ENCODE assay signal across 18 cellular contexts in genomic region chr10:45471531-45472310, GRCh38.
A peak's percentile ranks its signal among the peaks of the same experiment; 100 is the strongest.
DNase-seq lines count a peak whose midpoint lies in the region; ATAC-seq and TF ChIP-seq lines count a peak whose summit lies in the region.
"Had no signal": no experiment of that assay in that cellular context is flagged by ENCODE, and none has a peak within 500 bp of the region (broad histone marks: within the 10 kb centered on the region; RNA-seq: fewer than 3 reads in every experiment).

No MANE protein-coding gene starts in this region.

- H3K36me3 ChIP-seq in endodermal cell (ENCODE audit: control insufficient read depth, insufficient read depth, low read length) (no peaks in the 10 kb centered on the region), mesenchymal stem cell (ENCODE audit: control insufficient read depth in 1 of 2, insufficient read depth in 2 of 2, low read depth in 1 of 2, low read length in 2 of 2) (no peaks in the 10 kb centered on the region)
- H3K36me3 ChIP-seq: stomach had no signal

- H3K36me3 Mint-ChIP-seq in activated naive CD8-positive, alpha-beta T cell treated with anti-CD3 and anti-CD28 coated beads, Interleukin-2, amount 50 U/mL, for 24 hours (ENCODE audit: low read depth), result peaks cover 6% of the 10 kb centered on the region
- peaks cover 5% of the 10 kb centered on the region for H3K36me3 Mint-ChIP-seq in activated naive CD8-positive, alpha-beta T cell treated with anti-CD3 and anti-CD28 coated beads for 36 hours
- H3K36me3 Mint-ChIP-seq in endodermal cell (ENCODE audit: low read depth), result no peaks in the 10 kb centered on the region

- H3K4me3 ChIP-seq in endodermal cell (ENCODE audit: low read length) (no peak overlapping the region), mesenchymal stem cell (ENCODE audit: insufficient read depth in 1 of 2, low read depth in 1 of 2, low read length in 2 of 2) (no peak overlapping the region)
- H3K4me3 ChIP-seq: PC-9, stomach had no signal

- H2AFZ ChIP-seq in mesenchymal stem cell (ENCODE audit: low read depth, low read length), result no peak overlapping the region
- H2AFZ ChIP-seq: PC-9 had no signal

- TF ChIP-seq CTCF in endodermal cell (conservative IDR thresholded peaks at IDR 0.05), result no peak

- H3K9me3 ChIP-seq in endodermal cell (ENCODE audit: control insufficient read depth, low read length) (no peaks in the 10 kb centered on the region), mesenchymal stem cell (ENCODE audit: control insufficient read depth, low read length) (peaks cover 1% of the 10 kb centered on the region)

- peak overlapping the region; percentile 48 for H4K8ac ChIP-seq in mesenchymal stem cell (ENCODE audit: low read length)

- H2BK120ac ChIP-seq in mesenchymal stem cell (ENCODE audit: low read depth, low read length), result no peak overlapping the region

- intact Hi-C loops in Right ventricle myocardium superior (cut with DNase I), result no loop called here

- no peak overlapping the region for H3K14ac ChIP-seq in mesenchymal stem cell (ENCODE audit: low read length in 2 of 2)

- H3K4me1 Mint-ChIP-seq in activated naive CD8-positive, alpha-beta T cell treated with anti-CD3 and anti-CD28 coated beads, Interleukin-2, amount 50 U/mL, for 24 hours, result peaks cover 32% of the 10 kb centered on the region
- peaks cover 22% of the 10 kb centered on the region for H3K4me1 Mint-ChIP-seq in activated naive CD8-positive, alpha-beta T cell treated with anti-CD3 and anti-CD28 coated beads for 36 hours
- peaks cover 16% of the 10 kb centered on the region for H3K4me1 Mint-ChIP-seq in endodermal cell

- H2AK5ac ChIP-seq in mesenchymal stem cell (ENCODE audit: low read length, severe bottlenecking), result no peak overlapping the region

- no peak for ATAC-seq in activated naive CD8-positive, alpha-beta T cell treated with anti-CD3 and anti-CD28 coated beads, Interleukin-2, amount 50 U/mL, for 24 hours
- no peak for ATAC-seq in Right ventricle myocardium superior (ENCODE audit: poor library complexity)

- H3K27ac Mint-ChIP-seq in activated naive CD8-positive, alpha-beta T cell treated with anti-CD3 and anti-CD28 coated beads, Interleukin-2, amount 50 U/mL, for 24 hours, result peak overlapping the region; percentile 20
- H3K27ac Mint-ChIP-seq in activated naive CD8-positive, alpha-beta T cell treated with anti-CD3 and anti-CD28 coated beads for 36 hours, result no peak overlapping the region
- H3K27ac Mint-ChIP-seq in endodermal cell, result peak overlapping the region; percentile 89

- H3K4me1 ChIP-seq in endodermal cell (ENCODE audit: control insufficient read depth, insufficient read depth, low read length) (no peaks in the 10 kb centered on the region), mesenchymal stem cell (ENCODE audit: control insufficient read depth, insufficient read depth, low read depth, low read length) (peaks cover 3% of the 10 kb centered on the region)

- H3K23ac ChIP-seq in mesenchymal stem cell (ENCODE audit: low read length in 2 of 2), result peak overlapping the region in 1 of 2 experiments; percentile 38

- H2BK15ac ChIP-seq in mesenchymal stem cell (ENCODE audit: low read depth, poor library complexity, severe bottlenecking), result no peak overlapping the region

- no peak overlapping the region for H3K4me3 Mint-ChIP-seq in activated naive CD8-positive, alpha-beta T cell treated with anti-CD3 and anti-CD28 coated beads, Interleukin-2, amount 50 U/mL, for 24 hours
- H3K4me3 Mint-ChIP-seq in activated naive CD8-positive, alpha-beta T cell treated with anti-CD3 and anti-CD28 coated beads for 36 hours, result no peak overlapping the region
- H3K4me3 Mint-ChIP-seq in endodermal cell, result no peak overlapping the region
- H3K4me3 Mint-ChIP-seq: activated T-cell treated with anti-CD3 and anti-CD28 coated beads, Interleukin-2, amount 50 U/mL, for 4 hours had no signal

- peak overlapping the region in 1 of 2 experiments; percentile 48 for H2BK12ac ChIP-seq in mesenchymal stem cell (ENCODE audit: low read length in 2 of 2)

- 90 to 94% methylated on average over 5 to 8 of the region's 8 CpGs for WGBS in endodermal cell (ENCODE audit: insufficient coverage in 1 of 2, insufficient read length in 1 of 2), 2 experiments
- 83% methylated on average over 8 of the region's 8 CpGs for WGBS in mesenchymal stem cell

- no peak for DNase-seq in activated naive CD8-positive, alpha-beta T cell treated with anti-CD3 and anti-CD28 coated beads, Interleukin-2, amount 50 U/mL, for 24 hours
- no peak for DNase-seq in activated naive CD8-positive, alpha-beta T cell treated with anti-CD3 and anti-CD28 coated beads for 36 hours
- DNase-seq in endodermal cell (peak; percentile 82), mesenchymal stem cell (no peak), substantia nigra (lab: John Stamatoyannopoulos, UW) (no peak), NCI-H187 treated with DMSO at 0.1 percent for 48 hours (lab: John Stamatoyannopoulos, UW) (no peak), Right ventricle myocardium superior (no peak)
- no peak for DNase-seq in stimulated activated CD4-positive, alpha-beta T cell treated with anti-CD3 and anti-CD28 coated beads, Interleukin-4, amount 100 ng/mL, for 1 hour
- DNase-seq: activated CD4-positive, CD25-positive, alpha-beta regulatory T cell treated with anti-CD3 and anti-CD28 coated beads, Interleukin-2, amount 50 U/mL, for 72 hours; activated T-cell treated with anti-CD3 and anti-CD28 coated beads, Interleukin-2, amount 50 U/mL, for 4 hours; amniotic stem cell; dermis blood vessel endothelial cell; NCI-H1694; NCI-H510A treated with DMSO at 0.1 percent for 48 hours; PC-9; right cardiac atrium; stomach; SW 1271 had no signal

- H3K27me3 ChIP-seq in endodermal cell (ENCODE audit: control insufficient read depth, insufficient read depth, low read length, poor library complexity, severe bottlenecking), result no peaks in the 10 kb centered on the region
- H3K27me3 ChIP-seq in mesenchymal stem cell (ENCODE audit: control insufficient read depth in 1 of 2, insufficient read depth in 1 of 2, low read length in 2 of 2), result no peaks in the 10 kb centered on the region
- H3K27me3 ChIP-seq: stomach had no signal

- no peak overlapping the region for H3K9ac ChIP-seq in endodermal cell (ENCODE audit: extremely low read depth, low read length, poor library complexity, severe bottlenecking)
- H3K9ac ChIP-seq in mesenchymal stem cell (ENCODE audit: low read length), result no peak overlapping the region

- no peak overlapping the region for H2BK5ac ChIP-seq in mesenchymal stem cell (ENCODE audit: low read depth, low read length, poor library complexity, severe bottlenecking)

- H3K79me1 ChIP-seq in mesenchymal stem cell (replicated peaks; ENCODE audit: low read length, poor library complexity, severe bottlenecking), result peaks cover 36% of the 10 kb centered on the region

- peak overlapping the region; percentile 11 to 37 for H3K18ac ChIP-seq in mesenchymal stem cell (ENCODE audit: low read depth in 1 of 2, low read length in 2 of 2)

- H4K91ac ChIP-seq in mesenchymal stem cell (ENCODE audit: low read length), result peak overlapping the region; percentile 53

- H3K4me2 ChIP-seq in mesenchymal stem cell (ENCODE audit: low read length, poor library complexity, severe bottlenecking), result no peak overlapping the region
- H3K4me2 ChIP-seq: PC-9 had no signal

- peaks cover 7% of the 10 kb centered on the region for H3K9me3 Mint-ChIP-seq in activated naive CD8-positive, alpha-beta T cell treated with anti-CD3 and anti-CD28 coated beads, Interleukin-2, amount 50 U/mL, for 24 hours
- peaks cover 3% of the 10 kb centered on the region for H3K9me3 Mint-ChIP-seq in activated naive CD8-positive, alpha-beta T cell treated with anti-CD3 and anti-CD28 coated beads for 36 hours
- H3K9me3 Mint-ChIP-seq in endodermal cell, result no peaks in the 10 kb centered on the region

- H3K27me3 Mint-ChIP-seq in activated naive CD8-positive, alpha-beta T cell treated with anti-CD3 and anti-CD28 coated beads, Interleukin-2, amount 50 U/mL, for 24 hours, result no peaks in the 10 kb centered on the region
- H3K27me3 Mint-ChIP-seq in activated naive CD8-positive, alpha-beta T cell treated with anti-CD3 and anti-CD28 coated beads for 36 hours, result no peaks in the 10 kb centered on the region
- H3K27me3 Mint-ChIP-seq in endodermal cell (ENCODE audit: insufficient read depth), result no peaks in the 10 kb centered on the region

- H3K4ac ChIP-seq in mesenchymal stem cell (ENCODE audit: low read depth in 1 of 2, low read length in 2 of 2), result peak overlapping the region in 1 of 2 experiments; percentile 60

- H3K27ac ChIP-seq in endodermal cell (ENCODE audit: low read depth, low read length) (no peak overlapping the region), mesenchymal stem cell (ENCODE audit: low read length, poor library complexity, severe bottlenecking) (no peak overlapping the region), substantia nigra (ENCODE audit: low read depth, low read length, poor library complexity, severe bottlenecking) (peak overlapping the region; percentile 69)
- H3K27ac ChIP-seq: PC-9 had no signal
